ENCODE assay signal across 1 cellular context in genomic region chr1:8314346-8315280, GRCh38.
TF ChIP-seq lines count a peak whose summit lies in the region.

No MANE protein-coding gene starts in this region.

TF ChIP-seq in HepG2, 621 proteins besides CTCF, POLR2A, EP300 and RAD21 (continued from another document and continues in another):
- no peak for TF ChIP-seq ZBTB4 (CRISPR knock-in tag; IDR thresholded peaks at IDR 0.05; ENCODE audit: borderline replicate concordance)
- TF ChIP-seq, protein P1, sequence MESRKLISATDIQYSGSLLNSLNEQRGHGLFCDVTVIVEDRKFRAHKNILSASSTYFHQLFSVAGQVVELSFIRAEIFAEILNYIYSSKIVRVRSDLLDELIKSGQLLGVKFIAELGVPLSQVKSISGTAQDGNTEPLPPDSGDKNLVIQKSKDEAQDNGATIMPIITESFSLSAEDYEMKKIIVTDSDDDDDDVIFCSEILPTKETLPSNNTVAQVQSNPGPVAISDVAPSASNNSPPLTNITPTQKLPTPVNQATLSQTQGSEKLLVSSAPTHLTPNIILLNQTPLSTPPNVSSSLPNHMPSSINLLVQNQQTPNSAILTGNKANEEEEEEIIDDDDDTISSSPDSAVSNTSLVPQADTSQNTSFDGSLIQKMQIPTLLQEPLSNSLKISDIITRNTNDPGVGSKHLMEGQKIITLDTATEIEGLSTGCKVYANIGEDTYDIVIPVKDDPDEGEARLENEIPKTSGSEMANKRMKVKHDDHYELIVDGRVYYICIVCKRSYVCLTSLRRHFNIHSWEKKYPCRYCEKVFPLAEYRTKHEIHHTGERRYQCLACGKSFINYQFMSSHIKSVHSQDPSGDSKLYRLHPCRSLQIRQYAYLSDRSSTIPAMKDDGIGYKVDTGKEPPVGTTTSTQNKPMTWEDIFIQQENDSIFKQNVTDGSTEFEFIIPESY (CRISPR knock-in tag; IDR thresholded peaks at IDR 0.05), result peak; percentile 65
- peak; percentile 72 for TF ChIP-seq ERF (CRISPR knock-in tag; IDR thresholded peaks at IDR 0.05)
- TF ChIP-seq SP1 (IDR thresholded peaks at IDR 0.05), result no peak
- 0 out of 2 replicates have a peak, but pooled peaks have one; percentile 35 for TF ChIP-seq SP1 (CRISPR knock-in tag; IDR thresholded peaks at IDR 0.05)
- no peak for TF ChIP-seq ZSCAN31 (CRISPR knock-in tag; IDR thresholded peaks at IDR 0.05; ENCODE audit: low read depth)
- no peak for TF ChIP-seq ZNF383 (CRISPR knock-in tag; IDR thresholded peaks at IDR 0.05; ENCODE audit: borderline replicate concordance)
- no peak for TF ChIP-seq ZNF790 (CRISPR knock-in tag; IDR thresholded peaks at IDR 0.05; ENCODE audit: borderline replicate concordance)
- no peak for TF ChIP-seq RARG (CRISPR knock-in tag; IDR thresholded peaks at IDR 0.05; ENCODE audit: low read depth)
- TF ChIP-seq SALL1 (CRISPR knock-in tag; IDR thresholded peaks at IDR 0.05), result peak; percentile 51
- no peak for TF ChIP-seq BCL6 (CRISPR knock-in tag; IDR thresholded peaks at IDR 0.05)
- TF ChIP-seq MTF1 (CRISPR knock-in tag; IDR thresholded peaks at IDR 0.05), result no peak
- TF ChIP-seq FOXJ3 (CRISPR knock-in tag; IDR thresholded peaks at IDR 0.05; ENCODE audit: borderline replicate concordance), result no peak
- no peak for TF ChIP-seq ZFY (CRISPR knock-in tag; IDR thresholded peaks at IDR 0.05)
- TF ChIP-seq RARA (CRISPR knock-in tag; IDR thresholded peaks at IDR 0.05), result peak; percentile 41; the same call in 1 of the 2 replicates
- no peak for TF ChIP-seq HOXA5 (CRISPR knock-in tag; IDR thresholded peaks at IDR 0.05)
- no peak for TF ChIP-seq ZNF530 (CRISPR knock-in tag; IDR thresholded peaks at IDR 0.05; ENCODE audit: low read depth)
- no peak for TF ChIP-seq PCBP1 (IDR thresholded peaks at IDR 0.05; ENCODE audit: borderline replicate concordance, low read depth, low read length)
- no peak for TF ChIP-seq CCDC6 (CRISPR knock-in tag; IDR thresholded peaks at IDR 0.05)
- 0 out of 2 replicates have a peak, but pooled peaks have one; percentile 48 for TF ChIP-seq FOXO1 (CRISPR knock-in tag; IDR thresholded peaks at IDR 0.05)
- TF ChIP-seq ZNF441 (CRISPR knock-in tag; IDR thresholded peaks at IDR 0.05; ENCODE audit: borderline replicate concordance), result no peak
- no peak for TF ChIP-seq PCBP2 (optimal IDR thresholded peaks at IDR 0.05; ENCODE audit: low read depth, low read length, poor library complexity, severe bottlenecking)
- peak; percentile 48; the same call in 1 of the 2 replicates for TF ChIP-seq KDM5B (CRISPR knock-in tag; IDR thresholded peaks at IDR 0.05; ENCODE audit: borderline replicate concordance)
- TF ChIP-seq GABPA (IDR thresholded peaks at IDR 0.05; ENCODE audit: low read depth, low read length), result no peak
- no peak for TF ChIP-seq GABPA (CRISPR knock-in tag; IDR thresholded peaks at IDR 0.05; ENCODE audit: low read depth)
- TF ChIP-seq, protein P2, sequence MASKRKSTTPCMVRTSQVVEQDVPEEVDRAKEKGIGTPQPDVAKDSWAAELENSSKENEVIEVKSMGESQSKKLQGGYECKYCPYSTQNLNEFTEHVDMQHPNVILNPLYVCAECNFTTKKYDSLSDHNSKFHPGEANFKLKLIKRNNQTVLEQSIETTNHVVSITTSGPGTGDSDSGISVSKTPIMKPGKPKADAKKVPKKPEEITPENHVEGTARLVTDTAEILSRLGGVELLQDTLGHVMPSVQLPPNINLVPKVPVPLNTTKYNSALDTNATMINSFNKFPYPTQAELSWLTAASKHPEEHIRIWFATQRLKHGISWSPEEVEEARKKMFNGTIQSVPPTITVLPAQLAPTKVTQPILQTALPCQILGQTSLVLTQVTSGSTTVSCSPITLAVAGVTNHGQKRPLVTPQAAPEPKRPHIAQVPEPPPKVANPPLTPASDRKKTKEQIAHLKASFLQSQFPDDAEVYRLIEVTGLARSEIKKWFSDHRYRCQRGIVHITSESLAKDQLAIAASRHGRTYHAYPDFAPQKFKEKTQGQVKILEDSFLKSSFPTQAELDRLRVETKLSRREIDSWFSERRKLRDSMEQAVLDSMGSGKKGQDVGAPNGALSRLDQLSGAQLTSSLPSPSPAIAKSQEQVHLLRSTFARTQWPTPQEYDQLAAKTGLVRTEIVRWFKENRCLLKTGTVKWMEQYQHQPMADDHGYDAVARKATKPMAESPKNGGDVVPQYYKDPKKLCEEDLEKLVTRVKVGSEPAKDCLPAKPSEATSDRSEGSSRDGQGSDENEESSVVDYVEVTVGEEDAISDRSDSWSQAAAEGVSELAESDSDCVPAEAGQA (IDR thresholded peaks at IDR 0.05; ENCODE audit: low read depth), result no peak
- TF ChIP-seq, protein P2 (CRISPR knock-in tag; IDR thresholded peaks at IDR 0.05; ENCODE audit: borderline replicate concordance), result no peak
- TF ChIP-seq, protein P3, sequence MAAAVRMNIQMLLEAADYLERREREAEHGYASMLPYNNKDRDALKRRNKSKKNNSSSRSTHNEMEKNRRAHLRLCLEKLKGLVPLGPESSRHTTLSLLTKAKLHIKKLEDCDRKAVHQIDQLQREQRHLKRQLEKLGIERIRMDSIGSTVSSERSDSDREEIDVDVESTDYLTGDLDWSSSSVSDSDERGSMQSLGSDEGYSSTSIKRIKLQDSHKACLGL (CRISPR knock-in tag; IDR thresholded peaks at IDR 0.05), result no peak
- TF ChIP-seq, protein P4, sequence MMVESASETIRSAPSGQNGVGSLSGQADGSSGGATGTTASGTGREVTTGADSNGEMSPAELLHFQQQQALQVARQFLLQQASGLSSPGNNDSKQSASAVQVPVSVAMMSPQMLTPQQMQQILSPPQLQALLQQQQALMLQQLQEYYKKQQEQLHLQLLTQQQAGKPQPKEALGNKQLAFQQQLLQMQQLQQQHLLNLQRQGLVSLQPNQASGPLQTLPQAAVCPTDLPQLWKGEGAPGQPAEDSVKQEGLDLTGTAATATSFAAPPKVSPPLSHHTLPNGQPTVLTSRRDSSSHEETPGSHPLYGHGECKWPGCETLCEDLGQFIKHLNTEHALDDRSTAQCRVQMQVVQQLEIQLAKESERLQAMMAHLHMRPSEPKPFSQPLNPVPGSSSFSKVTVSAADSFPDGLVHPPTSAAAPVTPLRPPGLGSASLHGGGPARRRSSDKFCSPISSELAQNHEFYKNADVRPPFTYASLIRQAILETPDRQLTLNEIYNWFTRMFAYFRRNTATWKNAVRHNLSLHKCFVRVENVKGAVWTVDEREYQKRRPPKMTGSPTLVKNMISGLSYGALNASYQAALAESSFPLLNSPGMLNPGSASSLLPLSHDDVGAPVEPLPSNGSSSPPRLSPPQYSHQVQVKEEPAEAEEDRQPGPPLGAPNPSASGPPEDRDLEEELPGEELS (CRISPR knock-in tag; IDR thresholded peaks at IDR 0.05), result 0 out of 2 replicates have a peak, but pooled peaks have one; percentile 28
- TF ChIP-seq HDAC2 (CRISPR knock-in tag; IDR thresholded peaks at IDR 0.05), result peak; percentile 24; the same call in 1 of the 2 replicates
- TF ChIP-seq HHEX (CRISPR knock-in tag; IDR thresholded peaks at IDR 0.05), result no peak
- peak; percentile 58 for TF ChIP-seq FOSL2 (CRISPR knock-in tag; IDR thresholded peaks at IDR 0.05)
- TF ChIP-seq, protein P5, sequence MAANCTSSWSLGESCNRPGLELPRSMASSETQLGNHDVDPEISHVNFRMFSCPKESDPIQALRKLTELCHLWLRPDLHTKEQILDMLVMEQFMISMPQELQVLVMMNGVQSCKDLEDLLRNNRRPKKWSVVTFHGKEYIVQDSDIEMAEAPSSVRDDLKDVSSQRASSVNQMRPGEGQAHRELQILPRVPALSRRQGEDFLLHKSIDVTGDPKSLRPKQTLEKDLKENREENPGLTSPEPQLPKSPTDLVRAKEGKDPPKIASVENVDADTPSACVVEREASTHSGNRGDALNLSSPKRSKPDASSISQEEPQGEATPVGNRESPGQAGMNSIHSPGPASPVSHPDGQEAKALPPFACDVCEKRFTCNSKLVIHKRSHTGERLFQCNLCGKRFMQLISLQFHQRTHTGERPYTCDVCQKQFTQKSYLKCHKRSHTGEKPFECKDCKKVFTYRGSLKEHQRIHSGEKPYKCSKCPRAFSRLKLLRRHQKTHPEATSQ (CRISPR knock-in tag; IDR thresholded peaks at IDR 0.05; ENCODE audit: borderline replicate concordance), result no peak
- TF ChIP-seq, protein P6, sequence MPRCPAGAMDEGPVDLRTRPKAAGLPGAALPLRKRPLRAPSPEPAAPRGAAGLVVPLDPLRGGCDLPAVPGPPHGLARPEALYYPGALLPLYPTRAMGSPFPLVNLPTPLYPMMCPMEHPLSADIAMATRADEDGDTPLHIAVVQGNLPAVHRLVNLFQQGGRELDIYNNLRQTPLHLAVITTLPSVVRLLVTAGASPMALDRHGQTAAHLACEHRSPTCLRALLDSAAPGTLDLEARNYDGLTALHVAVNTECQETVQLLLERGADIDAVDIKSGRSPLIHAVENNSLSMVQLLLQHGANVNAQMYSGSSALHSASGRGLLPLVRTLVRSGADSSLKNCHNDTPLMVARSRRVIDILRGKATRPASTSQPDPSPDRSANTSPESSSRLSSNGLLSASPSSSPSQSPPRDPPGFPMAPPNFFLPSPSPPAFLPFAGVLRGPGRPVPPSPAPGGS (CRISPR knock-in tag; IDR thresholded peaks at IDR 0.05), result no peak
- TF ChIP-seq HDAC1 (CRISPR knock-in tag; IDR thresholded peaks at IDR 0.05), result no peak
- no peak for TF ChIP-seq ZBTB21 (CRISPR knock-in tag; IDR thresholded peaks at IDR 0.05)
- TF ChIP-seq SRF (IDR thresholded peaks at IDR 0.05; ENCODE audit: low read depth, low read length), result no peak
- TF ChIP-seq TBX2 (CRISPR knock-in tag; IDR thresholded peaks at IDR 0.05; ENCODE audit: borderline replicate concordance), result 0 out of 2 replicates have a peak, but pooled peaks have one; percentile 12
- no peak for TF ChIP-seq SMYD3 (CRISPR knock-in tag; IDR thresholded peaks at IDR 0.05)
- peak; percentile 24; the same call in 1 of the 2 replicates for TF ChIP-seq TFDP1 (CRISPR knock-in tag; IDR thresholded peaks at IDR 0.05; ENCODE audit: borderline replicate concordance)
- peak; percentile 40; the same call in 1 of the 2 replicates for TF ChIP-seq ZSCAN21 (CRISPR knock-in tag; IDR thresholded peaks at IDR 0.05; ENCODE audit: borderline replicate concordance)
- TF ChIP-seq ZNF33A (CRISPR knock-in tag; IDR thresholded peaks at IDR 0.05; ENCODE audit: borderline replicate concordance), result no peak
- no peak for TF ChIP-seq SOX5 (CRISPR knock-in tag; IDR thresholded peaks at IDR 0.05; ENCODE audit: borderline replicate concordance)
- TF ChIP-seq ZNF597 (CRISPR knock-in tag; IDR thresholded peaks at IDR 0.05), result no peak
- no peak for TF ChIP-seq MLLT10 (CRISPR knock-in tag; IDR thresholded peaks at IDR 0.05)
- TF ChIP-seq ZSCAN9 (CRISPR knock-in tag; IDR thresholded peaks at IDR 0.05; ENCODE audit: borderline replicate concordance), result no peak
- TF ChIP-seq ZNF510 (CRISPR knock-in tag; IDR thresholded peaks at IDR 0.05; ENCODE audit: low read depth), result 0 out of 2 replicates have a peak, but pooled peaks have one; percentile 42
- TF ChIP-seq KLF16 (CRISPR knock-in tag; IDR thresholded peaks at IDR 0.05), result peak in 1 of 2 experiments; percentile 62; a peak in 1 of 4 replicates
